In the genomic region with DNA sequence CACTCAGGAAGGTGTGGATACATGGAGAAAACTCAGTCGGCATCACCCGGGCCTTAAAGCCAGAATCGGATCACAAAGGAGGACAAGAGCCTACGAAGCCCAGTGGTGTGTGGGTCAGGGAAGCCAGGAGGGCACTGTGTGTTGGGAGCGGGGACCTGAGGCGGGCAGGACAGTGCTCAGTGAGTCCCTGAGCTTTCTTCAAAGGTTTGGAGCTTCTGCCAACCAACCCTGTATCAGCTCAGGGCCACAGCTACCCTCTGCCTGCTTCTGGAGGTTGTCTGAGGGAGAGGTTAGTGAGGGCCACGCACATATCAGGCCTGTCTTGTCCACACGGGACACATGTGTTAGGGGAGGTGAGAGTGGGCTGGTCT, we compare ENCODE assay signal across 18 cellular contexts.
"Had no signal": no experiment of that assay in that cellular context is flagged by ENCODE, and none has a peak within 500 bp of the region (broad histone marks: within the 10 kb centered on the region; RNA-seq: fewer than 3 reads in every experiment).

No MANE protein-coding gene starts in this region.

- H3K27ac Mint-ChIP-seq: activated naive CD4-positive, alpha-beta T cell treated with anti-CD3 and anti-CD28 coated beads for 36 hours; mesothelial cell of epicardium had no signal

- H3K4me2 ChIP-seq: hepatocyte had no signal

- H3K9me3 ChIP-seq: esophagus squamous epithelium, prostate gland, right lobe of liver, tibial nerve, vagina had no signal

- H3K4me3 Mint-ChIP-seq: activated naive CD4-positive, alpha-beta T cell treated with anti-CD3 and anti-CD28 coated beads for 36 hours; activated T-cell treated with anti-CD3 and anti-CD28 coated beads, Interleukin-2, amount 50 U/mL, for 4 hours; mesothelial cell of epicardium had no signal

- ATAC-seq: activated T-cell treated with anti-CD3 and anti-CD28 coated beads, Interleukin-2, amount 50 U/mL, for 4 hours; right lobe of liver had no signal

- H3K4me1 ChIP-seq: prostate gland, right lobe of liver, tibial nerve had no signal

- H3K9me3 Mint-ChIP-seq: activated naive CD4-positive, alpha-beta T cell treated with anti-CD3 and anti-CD28 coated beads for 36 hours; activated T-cell treated with anti-CD3 and anti-CD28 coated beads, Interleukin-2, amount 50 U/mL, for 4 hours; mesothelial cell of epicardium had no signal

- H3K27ac ChIP-seq: esophagus squamous epithelium, hepatocyte, prostate gland, right lobe of liver, tibial nerve, vagina had no signal

- DNase-seq: activated CD4-positive, alpha-beta T cell treated with anti-CD3 and anti-CD28 coated beads, Interleukin-2, amount 50 U/mL, for 1 hour; activated CD4-positive, CD25-positive, alpha-beta regulatory T cell treated with anti-CD3 and anti-CD28 coated beads, Interleukin-2, amount 50 U/mL, for 72 hours; activated CD8-positive, alpha-beta memory T cell treated with anti-CD3 and anti-CD28 coated beads, Interleukin-2, amount 50 U/mL, for 4 hours; activated naive CD4-positive, alpha-beta T cell treated with anti-CD3 and anti-CD28 coated beads for 36 hours; activated T-cell treated with anti-CD3 and anti-CD28 coated beads, Interleukin-2, amount 50 U/mL, for 4 hours; aorta; effector memory CD4-positive, alpha-beta T cell; esophagus squamous epithelium; left colon; right lobe of liver; stimulated activated CD8-positive, alpha-beta memory T cell treated with anti-CD3 and anti-CD28 coated beads, Interleukin-4, amount 100 ng/mL, for 48 hours; stimulated activated naive CD4-positive, alpha-beta T cell had no signal

- H3K27me3 ChIP-seq: esophagus squamous epithelium, hepatocyte, right lobe of liver, tibial nerve, vagina had no signal

- H3K79me2 ChIP-seq: hepatocyte had no signal

- H3K36me3 ChIP-seq: esophagus squamous epithelium, prostate gland, right lobe of liver, tibial nerve, vagina had no signal

- H3K36me3 Mint-ChIP-seq: mesothelial cell of epicardium had no signal

- H3K4me3 ChIP-seq: esophagus squamous epithelium, hepatocyte, lung, prostate gland, right lobe of liver, tibial nerve, vagina had no signal

- H2AFZ ChIP-seq: hepatocyte had no signal
